1 cellular context compared by ENCODE assay signal in genomic region chr22:42013385-42013784, GRCh38.
"Had no signal": no experiment of that assay in that cellular context is flagged by ENCODE, and none has a peak within 500 bp of the region (broad histone marks: within the 10 kb centered on the region; RNA-seq: fewer than 3 reads in every experiment).

No MANE protein-coding gene starts in this region.

- H3K4me3 ChIP-seq: MG63 had no signal

- H3K36me3 ChIP-seq: MG63 had no signal
